9 cellular contexts compared by ENCODE assay signal in genomic region chr6:32845381-32845884, GRCh38. TPM values are rescaled to one million over a fixed set of nuclear protein-coding genes. Genes with fewer than 3 reads are reported as not detected.
DNase-seq lines count a peak whose midpoint lies in the region; ATAC-seq and TF ChIP-seq lines count a peak whose summit lies in the region.
"Had no signal": no experiment of that assay in that cellular context is flagged by ENCODE, and none has a peak within 500 bp of the region (broad histone marks: within the 10 kb centered on the region; RNA-seq: fewer than 3 reads in every experiment).

No MANE protein-coding gene starts in this region.

- no peak overlapping the region for H3K4me3 ChIP-seq in ACC112 (ENCODE audit: low read depth, low read length)
- H3K4me3 ChIP-seq in lower leg skin (ENCODE audit: low read depth, poor library complexity, severe bottlenecking) = no peak overlapping the region

- peaks cover 40% of the 10 kb centered on the region for H3K79me2 ChIP-seq in ACC112 (ENCODE audit: control insufficient read depth, insufficient read depth, low read length, unreplicated experiment)

- no peaks in the 10 kb centered on the region for H3K27me3 Mint-ChIP-seq in IgD-negative memory B cell
- no peaks in the 10 kb centered on the region for H3K27me3 Mint-ChIP-seq in activated T-cell treated with anti-CD3 and anti-CD28 coated beads, Interleukin-2, amount 50 U/mL, for 4 hours (ENCODE audit: low read depth)

- H3K27ac ChIP-seq in ACC112 (ENCODE audit: low read depth, low read length) = 0 out of 2 replicates have a peak overlapping the region, but pooled peaks have one; percentile 5

- peak; percentile 6 to 12 for ATAC-seq in activated T-cell treated with anti-CD3 and anti-CD28 coated beads, Interleukin-2, amount 50 U/mL, for 4 hours
- ATAC-seq in GM21360 (IDR thresholded peaks at IDR 0.05; ENCODE audit: unreplicated experiment) = no peak
- no peak for ATAC-seq in HG03521 (IDR thresholded peaks at IDR 0.05; ENCODE audit: unreplicated experiment)
- ATAC-seq in HG03095 (IDR thresholded peaks at IDR 0.05; ENCODE audit: unreplicated experiment) = no peak

- no peak for DNase-seq in activated T-cell treated with anti-CD3 and anti-CD28 coated beads, Interleukin-2, amount 50 U/mL, for 4 hours
- DNase-seq in midbrain (lab: John Stamatoyannopoulos, UW) (peak; percentile 2), lower leg skin (ENCODE audit: low spot score in 2 of 2) (no peak)

- intact Hi-C loops in lower leg skin (cut with DNase I; ENCODE audit: low total_unique reads) = no loop called here

- peaks cover 21% of the 10 kb centered on the region for H3K4me1 ChIP-seq in ACC112 (ENCODE audit: control insufficient read depth, insufficient read depth, low read length, unreplicated experiment)

- peaks cover 0 to 2% (median 0%) of the 10 kb centered on the region in 3 donors for H3K9me3 Mint-ChIP-seq in IgD-negative memory B cell
- no peaks in the 10 kb centered on the region for H3K9me3 Mint-ChIP-seq in activated T-cell treated with anti-CD3 and anti-CD28 coated beads, Interleukin-2, amount 50 U/mL, for 4 hours

- peak overlapping the region; percentile 98 to 100 (median 100) for H3K27ac Mint-ChIP-seq in IgD-negative memory B cell

- peak overlapping the region; percentile 95 to 100 (median 97) for H3K4me3 Mint-ChIP-seq in IgD-negative memory B cell
- peak overlapping the region; percentile 98 for H3K4me3 Mint-ChIP-seq in activated T-cell treated with anti-CD3 and anti-CD28 coated beads, Interleukin-2, amount 50 U/mL, for 4 hours

- H3K36me3 ChIP-seq in ACC112 (ENCODE audit: insufficient read depth, low read length) = peaks cover 48% of the 10 kb centered on the region

- TF ChIP-seq POLR2A in lower leg skin (IDR thresholded peaks at IDR 0.05) = no peak

- peaks cover 31% of the 10 kb centered on the region for H3K36me3 Mint-ChIP-seq in IgD-negative memory B cell
- H3K36me3 Mint-ChIP-seq in activated T-cell treated with anti-CD3 and anti-CD28 coated beads, Interleukin-2, amount 50 U/mL, for 4 hours (ENCODE audit: insufficient read depth) = peaks cover 78% of the 10 kb centered on the region

- H3K27me3 ChIP-seq in ACC112 (ENCODE audit: insufficient read depth, low read length) = no peaks in the 10 kb centered on the region

- WGBS in lower leg skin, 2 donors = 70 to 73% methylated on average over 10 of the region's 10 CpGs

- peaks cover 55 to 69% (median 57%) of the 10 kb centered on the region in 3 donors for H3K4me1 Mint-ChIP-seq in IgD-negative memory B cell
- H3K4me1 Mint-ChIP-seq in activated T-cell treated with anti-CD3 and anti-CD28 coated beads, Interleukin-2, amount 50 U/mL, for 4 hours (ENCODE audit: low read depth) = peaks cover 80% of the 10 kb centered on the region

- H2AFZ ChIP-seq in ACC112 (ENCODE audit: low read length, unreplicated experiment) = no peak overlapping the region

- no peak for TF ChIP-seq CTCF in lower leg skin (IDR thresholded peaks at IDR 0.05)

RNA-seq across cellular contexts. Expression of gene PSMB8, which starts 1.6 kb away (rescaled TPM):
- polyA plus RNA-seq in IgD-negative memory B cell = 366 TPM
- total RNA-seq in activated T-cell treated with anti-CD3 and anti-CD28 coated beads, Interleukin-2, amount 50 U/mL, for 4 hours = 100 to 1,000 TPM; 327 to 343 (median 337) TPM
- total RNA-seq in lower leg skin = 10 to 100 TPM; 38.9 to 63.9 (median 50.3) TPM

RNA-seq across cellular contexts. Expression of gene TAP2, which starts 6.9 kb away (rescaled TPM):
- 26.8 TPM for polyA plus RNA-seq in IgD-negative memory B cell
- total RNA-seq in activated T-cell treated with anti-CD3 and anti-CD28 coated beads, Interleukin-2, amount 50 U/mL, for 4 hours = 100 to 1,000 TPM; 288 to 334 (median 305) TPM
- total RNA-seq in lower leg skin = 10 to 100 TPM; 13.6 to 23.3 (median 15.6) TPM

RNA-seq across cellular contexts. Expression of gene TAP1, which starts 8.1 kb away (rescaled TPM):
- 219 TPM for polyA plus RNA-seq in IgD-negative memory B cell
- total RNA-seq in activated T-cell treated with anti-CD3 and anti-CD28 coated beads, Interleukin-2, amount 50 U/mL, for 4 hours = 100 to 1,000 TPM; 457 to 505 (median 503) TPM
- total RNA-seq in lower leg skin = 100 to 1,000 TPM in 3 of 4 donors, 10 to 100 TPM in 1; 90.7 to 113 (median 105) TPM

RNA-seq across cellular contexts. Expression of gene PSMB9, which starts 8.6 kb away (rescaled TPM):
- polyA plus RNA-seq in IgD-negative memory B cell = 695 TPM
- 100 to 1,000 TPM; 208 to 241 (median 210) TPM for total RNA-seq in activated T-cell treated with anti-CD3 and anti-CD28 coated beads, Interleukin-2, amount 50 U/mL, for 4 hours
- total RNA-seq in lower leg skin = 10 to 100 TPM; 25.4 to 29.9 (median 28.1) TPM
- total RNA-seq: progenitor cell of endocrine pancreas had no signal

RNA-seq across cellular contexts. Expression of gene HLA-DOB, which starts 28.6 kb away (rescaled TPM):
- 368 TPM for polyA plus RNA-seq in IgD-negative memory B cell
- 1 to 10 TPM in 2 of 3 donors, under 1 TPM in 1; 0.82 to 2.0 (median 1.2) TPM for total RNA-seq in activated T-cell treated with anti-CD3 and anti-CD28 coated beads, Interleukin-2, amount 50 U/mL, for 4 hours
- 1 to 10 TPM; 1.7 to 3.3 (median 2.1) TPM for total RNA-seq in lower leg skin
- total RNA-seq: progenitor cell of endocrine pancreas had no signal

Comparison
In these comparisons a context has a peak if more than half of its experiments do, and no peak if none do; other contexts are left out.
1. ATAC-seq: peak in activated T-cell treated with anti-CD3 and anti-CD28 coated beads, Interleukin-2, amount 50 U/mL, for 4 hours (2 of 2); none in GM21360 (single experiment), HG03521 (single experiment) and HG03095 (single experiment).
2. RNA of gene PSMB8, which starts 1.6 kb away (total RNA-seq): 327 to 343 TPM in activated T-cell treated with anti-CD3 and anti-CD28 coated beads, Interleukin-2, amount 50 U/mL, for 4 hours; 38.9 to 63.9 TPM in lower leg skin; every median in the first group is over 4 times any median in the second.
3. RNA of gene TAP2, which starts 6.9 kb away (total RNA-seq): 288 to 334 TPM in activated T-cell treated with anti-CD3 and anti-CD28 coated beads, Interleukin-2, amount 50 U/mL, for 4 hours; 13.6 to 23.3 TPM in lower leg skin; every median in the first group is over 10 times any median in the second.
4. RNA of gene TAP1, which starts 8.1 kb away (total RNA-seq): 457 to 505 TPM in activated T-cell treated with anti-CD3 and anti-CD28 coated beads, Interleukin-2, amount 50 U/mL, for 4 hours; 90.7 to 113 TPM in lower leg skin; every median in the first group is over 4 times any median in the second.